ENCODE assay signal across 1 cellular context in the genomic region with DNA sequence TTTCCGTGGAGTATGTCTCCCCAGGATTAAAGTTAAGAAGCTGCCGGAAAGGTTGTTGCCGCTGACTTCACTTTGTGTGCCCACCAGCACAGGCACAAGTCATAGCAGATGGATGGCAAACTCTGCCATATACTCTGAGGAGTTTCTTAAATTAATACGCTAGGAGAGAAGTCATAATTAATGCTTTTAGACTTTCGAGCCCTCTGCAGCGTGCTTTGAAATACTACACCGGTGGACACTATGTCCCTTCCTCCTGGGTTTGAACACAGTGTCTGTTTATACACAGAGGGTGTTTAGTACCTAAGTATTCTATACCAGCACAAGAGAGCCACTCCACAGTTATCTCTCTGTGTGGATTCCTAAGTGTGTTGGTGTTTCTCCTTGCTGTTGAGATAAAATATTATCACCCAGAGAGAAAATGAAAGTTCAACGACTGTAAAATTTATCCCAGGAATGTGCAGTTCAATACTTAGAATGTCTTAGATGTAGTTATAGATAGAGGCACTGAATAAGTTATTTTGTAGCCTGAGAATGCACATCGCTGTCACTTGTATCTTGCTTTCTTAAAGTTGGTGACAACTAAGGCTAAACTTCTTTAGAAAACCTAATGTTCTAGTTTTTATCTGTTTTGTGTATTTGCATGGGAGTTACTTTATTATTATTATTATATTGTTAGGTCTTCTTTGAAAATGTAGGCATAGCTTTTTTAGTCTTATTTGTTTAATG.
TF ChIP-seq lines count a peak whose summit lies in the region.

No MANE protein-coding gene starts in this region.

TF ChIP-seq in H1, 55 proteins besides CTCF, POLR2A, EP300 and RAD21 (continued from another document):
- TF ChIP-seq JUN (IDR thresholded peaks at IDR 0.05; ENCODE audit: low read depth, low read length) = no peak
- TF ChIP-seq POU5F1 (IDR thresholded peaks at IDR 0.05; ENCODE audit: low read depth, low read length) = no peak
- TF ChIP-seq CHD2 (IDR thresholded peaks at IDR 0.05; ENCODE audit: low read length) = no peak
- TF ChIP-seq PHF8 (conservative IDR thresholded peaks at IDR 0.05; ENCODE audit: low read depth, low read length) = no peak
- TF ChIP-seq JUND (IDR thresholded peaks at IDR 0.05; ENCODE audit: low read length) = no peak
- TF ChIP-seq, protein P1, sequence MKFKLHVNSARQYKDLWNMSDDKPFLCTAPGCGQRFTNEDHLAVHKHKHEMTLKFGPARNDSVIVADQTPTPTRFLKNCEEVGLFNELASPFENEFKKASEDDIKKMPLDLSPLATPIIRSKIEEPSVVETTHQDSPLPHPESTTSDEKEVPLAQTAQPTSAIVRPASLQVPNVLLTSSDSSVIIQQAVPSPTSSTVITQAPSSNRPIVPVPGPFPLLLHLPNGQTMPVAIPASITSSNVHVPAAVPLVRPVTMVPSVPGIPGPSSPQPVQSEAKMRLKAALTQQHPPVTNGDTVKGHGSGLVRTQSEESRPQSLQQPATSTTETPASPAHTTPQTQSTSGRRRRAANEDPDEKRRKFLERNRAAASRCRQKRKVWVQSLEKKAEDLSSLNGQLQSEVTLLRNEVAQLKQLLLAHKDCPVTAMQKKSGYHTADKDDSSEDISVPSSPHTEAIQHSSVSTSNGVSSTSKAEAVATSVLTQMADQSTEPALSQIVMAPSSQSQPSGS (IDR thresholded peaks at IDR 0.05; ENCODE audit: low read length) = no peak
- TF ChIP-seq, protein P2, sequence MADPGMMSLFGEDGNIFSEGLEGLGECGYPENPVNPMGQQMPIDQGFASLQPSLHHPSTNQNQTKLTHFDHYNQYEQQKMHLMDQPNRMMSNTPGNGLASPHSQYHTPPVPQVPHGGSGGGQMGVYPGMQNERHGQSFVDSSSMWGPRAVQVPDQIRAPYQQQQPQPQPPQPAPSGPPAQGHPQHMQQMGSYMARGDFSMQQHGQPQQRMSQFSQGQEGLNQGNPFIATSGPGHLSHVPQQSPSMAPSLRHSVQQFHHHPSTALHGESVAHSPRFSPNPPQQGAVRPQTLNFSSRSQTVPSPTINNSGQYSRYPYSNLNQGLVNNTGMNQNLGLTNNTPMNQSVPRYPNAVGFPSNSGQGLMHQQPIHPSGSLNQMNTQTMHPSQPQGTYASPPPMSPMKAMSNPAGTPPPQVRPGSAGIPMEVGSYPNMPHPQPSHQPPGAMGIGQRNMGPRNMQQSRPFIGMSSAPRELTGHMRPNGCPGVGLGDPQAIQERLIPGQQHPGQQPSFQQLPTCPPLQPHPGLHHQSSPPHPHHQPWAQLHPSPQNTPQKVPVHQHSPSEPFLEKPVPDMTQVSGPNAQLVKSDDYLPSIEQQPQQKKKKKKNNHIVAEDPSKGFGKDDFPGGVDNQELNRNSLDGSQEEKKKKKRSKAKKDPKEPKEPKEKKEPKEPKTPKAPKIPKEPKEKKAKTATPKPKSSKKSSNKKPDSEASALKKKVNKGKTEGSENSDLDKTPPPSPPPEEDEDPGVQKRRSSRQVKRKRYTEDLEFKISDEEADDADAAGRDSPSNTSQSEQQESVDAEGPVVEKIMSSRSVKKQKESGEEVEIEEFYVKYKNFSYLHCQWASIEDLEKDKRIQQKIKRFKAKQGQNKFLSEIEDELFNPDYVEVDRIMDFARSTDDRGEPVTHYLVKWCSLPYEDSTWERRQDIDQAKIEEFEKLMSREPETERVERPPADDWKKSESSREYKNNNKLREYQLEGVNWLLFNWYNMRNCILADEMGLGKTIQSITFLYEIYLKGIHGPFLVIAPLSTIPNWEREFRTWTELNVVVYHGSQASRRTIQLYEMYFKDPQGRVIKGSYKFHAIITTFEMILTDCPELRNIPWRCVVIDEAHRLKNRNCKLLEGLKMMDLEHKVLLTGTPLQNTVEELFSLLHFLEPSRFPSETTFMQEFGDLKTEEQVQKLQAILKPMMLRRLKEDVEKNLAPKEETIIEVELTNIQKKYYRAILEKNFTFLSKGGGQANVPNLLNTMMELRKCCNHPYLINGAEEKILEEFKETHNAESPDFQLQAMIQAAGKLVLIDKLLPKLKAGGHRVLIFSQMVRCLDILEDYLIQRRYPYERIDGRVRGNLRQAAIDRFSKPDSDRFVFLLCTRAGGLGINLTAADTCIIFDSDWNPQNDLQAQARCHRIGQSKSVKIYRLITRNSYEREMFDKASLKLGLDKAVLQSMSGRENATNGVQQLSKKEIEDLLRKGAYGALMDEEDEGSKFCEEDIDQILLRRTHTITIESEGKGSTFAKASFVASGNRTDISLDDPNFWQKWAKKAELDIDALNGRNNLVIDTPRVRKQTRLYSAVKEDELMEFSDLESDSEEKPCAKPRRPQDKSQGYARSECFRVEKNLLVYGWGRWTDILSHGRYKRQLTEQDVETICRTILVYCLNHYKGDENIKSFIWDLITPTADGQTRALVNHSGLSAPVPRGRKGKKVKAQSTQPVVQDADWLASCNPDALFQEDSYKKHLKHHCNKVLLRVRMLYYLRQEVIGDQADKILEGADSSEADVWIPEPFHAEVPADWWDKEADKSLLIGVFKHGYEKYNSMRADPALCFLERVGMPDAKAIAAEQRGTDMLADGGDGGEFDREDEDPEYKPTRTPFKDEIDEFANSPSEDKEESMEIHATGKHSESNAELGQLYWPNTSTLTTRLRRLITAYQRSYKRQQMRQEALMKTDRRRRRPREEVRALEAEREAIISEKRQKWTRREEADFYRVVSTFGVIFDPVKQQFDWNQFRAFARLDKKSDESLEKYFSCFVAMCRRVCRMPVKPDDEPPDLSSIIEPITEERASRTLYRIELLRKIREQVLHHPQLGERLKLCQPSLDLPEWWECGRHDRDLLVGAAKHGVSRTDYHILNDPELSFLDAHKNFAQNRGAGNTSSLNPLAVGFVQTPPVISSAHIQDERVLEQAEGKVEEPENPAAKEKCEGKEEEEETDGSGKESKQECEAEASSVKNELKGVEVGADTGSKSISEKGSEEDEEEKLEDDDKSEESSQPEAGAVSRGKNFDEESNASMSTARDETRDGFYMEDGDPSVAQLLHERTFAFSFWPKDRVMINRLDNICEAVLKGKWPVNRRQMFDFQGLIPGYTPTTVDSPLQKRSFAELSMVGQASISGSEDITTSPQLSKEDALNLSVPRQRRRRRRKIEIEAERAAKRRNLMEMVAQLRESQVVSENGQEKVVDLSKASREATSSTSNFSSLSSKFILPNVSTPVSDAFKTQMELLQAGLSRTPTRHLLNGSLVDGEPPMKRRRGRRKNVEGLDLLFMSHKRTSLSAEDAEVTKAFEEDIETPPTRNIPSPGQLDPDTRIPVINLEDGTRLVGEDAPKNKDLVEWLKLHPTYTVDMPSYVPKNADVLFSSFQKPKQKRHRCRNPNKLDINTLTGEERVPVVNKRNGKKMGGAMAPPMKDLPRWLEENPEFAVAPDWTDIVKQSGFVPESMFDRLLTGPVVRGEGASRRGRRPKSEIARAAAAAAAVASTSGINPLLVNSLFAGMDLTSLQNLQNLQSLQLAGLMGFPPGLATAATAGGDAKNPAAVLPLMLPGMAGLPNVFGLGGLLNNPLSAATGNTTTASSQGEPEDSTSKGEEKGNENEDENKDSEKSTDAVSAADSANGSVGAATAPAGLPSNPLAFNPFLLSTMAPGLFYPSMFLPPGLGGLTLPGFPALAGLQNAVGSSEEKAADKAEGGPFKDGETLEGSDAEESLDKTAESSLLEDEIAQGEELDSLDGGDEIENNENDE (IDR thresholded peaks at IDR 0.05; ENCODE audit: insufficient replicate concordance, low read length) = no peak
- no peak for TF ChIP-seq SP1 (IDR thresholded peaks at IDR 0.05; ENCODE audit: low read depth, low read length)
- TF ChIP-seq, protein P3, sequence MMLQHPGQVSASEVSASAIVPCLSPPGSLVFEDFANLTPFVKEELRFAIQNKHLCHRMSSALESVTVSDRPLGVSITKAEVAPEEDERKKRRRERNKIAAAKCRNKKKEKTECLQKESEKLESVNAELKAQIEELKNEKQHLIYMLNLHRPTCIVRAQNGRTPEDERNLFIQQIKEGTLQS (IDR thresholded peaks at IDR 0.05; ENCODE audit: insufficient read depth, low read depth, low read length) = no peak
- no peak for TF ChIP-seq YY1 (IDR thresholded peaks at IDR 0.05; ENCODE audit: low read depth, low read length)
- TF ChIP-seq BACH1 (IDR thresholded peaks at IDR 0.05; ENCODE audit: low read length) = no peak
